ENCODE assay signal across 9 cellular contexts in genomic region chr6:18595774-18596528, GRCh38.
A peak's percentile ranks its signal among the peaks of the same experiment; 100 is the strongest.
DNase-seq lines count a peak whose midpoint lies in the region; ATAC-seq and TF ChIP-seq lines count a peak whose summit lies in the region.
"Had no signal": no experiment of that assay in that cellular context is flagged by ENCODE, and none has a peak within 500 bp of the region (broad histone marks: within the 10 kb centered on the region; RNA-seq: fewer than 3 reads in every experiment).

No MANE protein-coding gene starts in this region.

- WGBS in ovary, 3 donors: 6 to 9% (median 6%) methylated on average over 11 of the region's 11 CpGs

- CTCF ChIA-PET in activated naive CD4-positive, alpha-beta T cell treated with anti-CD3 and anti-CD28 coated beads for 36 hours (lab: Charles Lee): interaction anchor here (0.6 to 2.1 kb wide), 5 partner anchors 11 to 1530 kb away, joined by 3 to 8 read pairs (median 3); no protein-coding TSS in a partner anchor

- intact Hi-C loops in activated naive CD4-positive, alpha-beta T cell treated with anti-CD3 and anti-CD28 coated beads for 36 hours (cut with micrococcal nuclease): loop anchor here (1.0 to 10.0 kb wide), 5 partner anchors 227 to 1531 kb away; no protein-coding TSS in a partner anchor
- intact Hi-C loops in ovary (cut with DNase I): loop anchor here in 3 of 4 donors (5.0 to 10.0 kb wide), 4 partner anchors 1256 to 1461 kb away; no protein-coding TSS in a partner anchor

- no peak overlapping the region for H3K4me3 Mint-ChIP-seq in activated naive CD4-positive, alpha-beta T cell treated with anti-CD3 and anti-CD28 coated beads for 36 hours
- H3K4me3 Mint-ChIP-seq: dendritic cell treated with granulocyte-macrophage colony-stimulating factor and Interleukin-4, amounts not matched to agents 40 ng/mL and 50 ng/mL, for 4 days had no signal

- no peak overlapping the region for H3K27ac ChIP-seq in ovary

- H3K27me3 ChIP-seq in ovary: no peaks in the 10 kb centered on the region

- no peaks in the 10 kb centered on the region for H3K9me3 Mint-ChIP-seq in activated naive CD4-positive, alpha-beta T cell treated with anti-CD3 and anti-CD28 coated beads for 36 hours
- H3K9me3 Mint-ChIP-seq: dendritic cell treated with granulocyte-macrophage colony-stimulating factor and Interleukin-4, amounts not matched to agents 40 ng/mL and 50 ng/mL, for 4 days had no signal

- H3K9me3 ChIP-seq in ovary: no peaks in the 10 kb centered on the region

- H3K4me1 Mint-ChIP-seq in activated naive CD4-positive, alpha-beta T cell treated with anti-CD3 and anti-CD28 coated beads for 36 hours (ENCODE audit: low read depth): no peaks in the 10 kb centered on the region

- no peak for TF ChIP-seq POLR2A in ovary (IDR thresholded peaks at IDR 0.05)

- H3K27me3 Mint-ChIP-seq in activated naive CD4-positive, alpha-beta T cell treated with anti-CD3 and anti-CD28 coated beads for 36 hours (ENCODE audit: low read depth): peaks cover 5% of the 10 kb centered on the region
- H3K27me3 Mint-ChIP-seq: dendritic cell treated with granulocyte-macrophage colony-stimulating factor and Interleukin-4, amounts not matched to agents 40 ng/mL and 50 ng/mL, for 4 days had no signal

- no peaks in the 10 kb centered on the region for H3K4me1 ChIP-seq in ovary (ENCODE audit: insufficient read depth)

- H3K36me3 ChIP-seq in ovary: no peaks in the 10 kb centered on the region

- TF ChIP-seq EP300 in ovary (IDR thresholded peaks at IDR 0.05): no peak

- no peak overlapping the region for H3K27ac Mint-ChIP-seq in activated naive CD4-positive, alpha-beta T cell treated with anti-CD3 and anti-CD28 coated beads for 36 hours
- H3K27ac Mint-ChIP-seq: dendritic cell treated with granulocyte-macrophage colony-stimulating factor and Interleukin-4, amounts not matched to agents 40 ng/mL and 50 ng/mL, for 4 days had no signal

- peak; percentile 65 to 79 (median 66) for TF ChIP-seq CTCF in ovary (IDR thresholded peaks at IDR 0.05)

- H3K36me3 Mint-ChIP-seq in activated naive CD4-positive, alpha-beta T cell treated with anti-CD3 and anti-CD28 coated beads for 36 hours (ENCODE audit: low read depth): no peaks in the 10 kb centered on the region

- peak; percentile 68 for ATAC-seq in GM19467 (IDR thresholded peaks at IDR 0.05; ENCODE audit: unreplicated experiment)
- no peak for ATAC-seq in GM21360 (IDR thresholded peaks at IDR 0.05; ENCODE audit: unreplicated experiment)

- H3K4me3 ChIP-seq in ovary: no peak overlapping the region

- DNase-seq in DMS79 (lab: John Stamatoyannopoulos, UW) (peak; percentile 37), HS-27A (ENCODE audit: low read depth) (peak; percentile 57), NCI-H82 treated with DMSO at 0.1 percent for 48 hours (lab: John Stamatoyannopoulos, UW; ENCODE audit: unreplicated experiment) (peak; percentile 32), glomerular endothelial cell (ENCODE audit: extremely low read depth, low read depth, low spot score) (peak; percentile 31), ovary (peak in 4 of 5 donors; percentile 20 to 71 (median 44))
- DNase-seq in activated naive CD4-positive, alpha-beta T cell treated with anti-CD3 and anti-CD28 coated beads for 36 hours: peak; percentile 56
